ENCODE assay signal across 1 cellular context in the genomic region with DNA sequence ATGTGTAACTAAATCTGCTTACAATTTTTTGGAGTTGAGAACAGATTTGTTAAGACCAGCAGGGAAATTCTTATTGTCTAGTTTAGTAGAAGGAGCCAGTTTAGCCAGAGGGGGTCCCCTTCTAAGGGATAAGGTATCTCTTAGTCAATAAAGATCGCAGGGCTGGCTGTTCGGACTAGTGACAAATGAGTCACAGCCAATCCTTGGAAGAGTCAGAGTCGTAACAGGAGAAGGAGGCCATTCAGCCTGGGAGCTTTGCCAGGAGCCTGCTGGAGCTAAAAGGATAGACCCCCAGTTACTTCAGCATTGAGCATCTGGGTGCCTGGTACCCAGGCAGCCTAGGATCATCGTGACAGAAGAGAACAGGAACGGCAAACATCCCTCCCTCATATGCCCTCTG.
TF ChIP-seq lines count a peak whose summit lies in the region.

No MANE protein-coding gene starts in this region.

TF ChIP-seq in GM23338, 12 proteins besides CTCF, POLR2A, EP300 and RAD21 (continued from another document):
- TF ChIP-seq, protein P1, sequence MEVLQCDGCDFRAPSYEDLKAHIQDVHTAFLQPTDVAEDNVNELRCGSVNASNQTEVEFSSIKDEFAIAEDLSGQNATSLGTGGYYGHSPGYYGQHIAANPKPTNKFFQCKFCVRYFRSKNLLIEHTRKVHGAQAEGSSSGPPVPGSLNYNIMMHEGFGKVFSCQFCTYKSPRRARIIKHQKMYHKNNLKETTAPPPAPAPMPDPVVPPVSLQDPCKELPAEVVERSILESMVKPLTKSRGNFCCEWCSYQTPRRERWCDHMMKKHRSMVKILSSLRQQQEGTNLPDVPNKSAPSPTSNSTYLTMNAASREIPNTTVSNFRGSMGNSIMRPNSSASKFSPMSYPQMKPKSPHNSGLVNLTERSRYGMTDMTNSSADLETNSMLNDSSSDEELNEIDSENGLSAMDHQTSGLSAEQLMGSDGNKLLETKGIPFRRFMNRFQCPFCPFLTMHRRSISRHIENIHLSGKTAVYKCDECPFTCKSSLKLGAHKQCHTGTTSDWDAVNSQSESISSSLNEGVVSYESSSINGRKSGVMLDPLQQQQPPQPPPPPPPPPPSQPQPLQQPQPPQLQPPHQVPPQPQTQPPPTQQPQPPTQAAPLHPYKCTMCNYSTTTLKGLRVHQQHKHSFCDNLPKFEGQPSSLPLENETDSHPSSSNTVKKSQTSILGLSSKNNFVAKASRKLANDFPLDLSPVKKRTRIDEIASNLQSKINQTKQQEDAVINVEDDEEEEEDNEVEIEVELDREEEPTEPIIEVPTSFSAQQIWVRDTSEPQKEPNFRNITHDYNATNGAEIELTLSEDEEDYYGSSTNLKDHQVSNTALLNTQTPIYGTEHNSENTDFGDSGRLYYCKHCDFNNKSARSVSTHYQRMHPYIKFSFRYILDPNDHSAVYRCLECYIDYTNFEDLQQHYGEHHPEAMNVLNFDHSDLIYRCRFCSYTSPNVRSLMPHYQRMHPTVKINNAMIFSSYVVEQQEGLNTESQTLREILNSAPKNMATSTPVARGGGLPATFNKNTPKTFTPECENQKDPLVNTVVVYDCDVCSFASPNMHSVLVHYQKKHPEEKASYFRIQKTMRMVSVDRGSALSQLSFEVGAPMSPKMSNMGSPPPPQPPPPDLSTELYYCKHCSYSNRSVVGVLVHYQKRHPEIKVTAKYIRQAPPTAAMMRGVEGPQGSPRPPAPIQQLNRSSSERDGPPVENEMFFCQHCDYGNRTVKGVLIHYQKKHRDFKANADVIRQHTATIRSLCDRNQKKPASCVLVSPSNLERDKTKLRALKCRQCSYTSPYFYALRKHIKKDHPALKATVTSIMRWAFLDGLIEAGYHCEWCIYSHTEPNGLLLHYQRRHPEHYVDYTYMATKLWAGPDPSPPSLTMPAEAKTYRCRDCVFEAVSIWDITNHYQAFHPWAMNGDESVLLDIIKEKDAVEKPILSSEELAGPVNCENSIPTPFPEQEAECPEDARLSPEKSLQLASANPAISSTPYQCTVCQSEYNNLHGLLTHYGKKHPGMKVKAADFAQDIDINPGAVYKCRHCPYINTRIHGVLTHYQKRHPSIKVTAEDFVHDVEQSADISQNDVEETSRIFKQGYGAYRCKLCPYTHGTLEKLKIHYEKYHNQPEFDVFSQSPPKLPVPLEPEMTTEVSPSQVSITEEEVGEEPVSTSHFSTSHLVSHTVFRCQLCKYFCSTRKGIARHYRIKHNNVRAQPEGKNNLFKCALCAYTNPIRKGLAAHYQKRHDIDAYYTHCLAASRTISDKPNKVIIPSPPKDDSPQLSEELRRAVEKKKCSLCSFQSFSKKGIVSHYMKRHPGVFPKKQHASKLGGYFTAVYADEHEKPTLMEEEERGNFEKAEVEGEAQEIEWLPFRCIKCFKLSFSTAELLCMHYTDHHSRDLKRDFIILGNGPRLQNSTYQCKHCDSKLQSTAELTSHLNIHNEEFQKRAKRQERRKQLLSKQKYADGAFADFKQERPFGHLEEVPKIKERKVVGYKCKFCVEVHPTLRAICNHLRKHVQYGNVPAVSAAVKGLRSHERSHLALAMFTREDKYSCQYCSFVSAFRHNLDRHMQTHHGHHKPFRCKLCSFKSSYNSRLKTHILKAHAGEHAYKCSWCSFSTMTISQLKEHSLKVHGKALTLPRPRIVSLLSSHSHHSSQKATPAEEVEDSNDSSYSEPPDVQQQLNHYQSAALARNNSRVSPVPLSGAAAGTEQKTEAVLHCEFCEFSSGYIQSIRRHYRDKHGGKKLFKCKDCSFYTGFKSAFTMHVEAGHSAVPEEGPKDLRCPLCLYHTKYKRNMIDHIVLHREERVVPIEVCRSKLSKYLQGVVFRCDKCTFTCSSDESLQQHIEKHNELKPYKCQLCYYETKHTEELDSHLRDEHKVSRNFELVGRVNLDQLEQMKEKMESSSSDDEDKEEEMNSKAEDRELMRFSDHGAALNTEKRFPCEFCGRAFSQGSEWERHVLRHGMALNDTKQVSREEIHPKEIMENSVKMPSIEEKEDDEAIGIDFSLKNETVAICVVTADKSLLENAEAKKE (CRISPR knock-in tag; IDR thresholded peaks at IDR 0.05): no peak
- no peak for TF ChIP-seq ZNF114 (CRISPR knock-in tag; IDR thresholded peaks at IDR 0.05)
- no peak for TF ChIP-seq EZH2 (IDR thresholded peaks at IDR 0.05; ENCODE audit: low read depth, unreplicated experiment)
- TF ChIP-seq ZNF331 (CRISPR knock-in tag; IDR thresholded peaks at IDR 0.05; ENCODE audit: low read depth): no peak
- no peak for TF ChIP-seq EZH2phosphoT487 (IDR thresholded peaks at IDR 0.05; ENCODE audit: unreplicated experiment)
